12 cellular contexts compared by ENCODE assay signal in genomic region chr1:219317762-219318353, GRCh38.
A peak's percentile ranks its signal among the peaks of the same experiment; 100 is the strongest.
DNase-seq lines count a peak whose midpoint lies in the region; ATAC-seq and TF ChIP-seq lines count a peak whose summit lies in the region.
"Had no signal": no experiment of that assay in that cellular context is flagged by ENCODE, and none has a peak within 500 bp of the region (broad histone marks: within the 10 kb centered on the region; RNA-seq: fewer than 3 reads in every experiment).

No MANE protein-coding gene starts in this region.

- ATAC-seq in GM21390 (IDR thresholded peaks at IDR 0.05; ENCODE audit: unreplicated experiment), result peak; percentile 74
- no peak for ATAC-seq in activated T-cell treated with anti-CD3 and anti-CD28 coated beads, Interleukin-2, amount 50 U/mL, for 4 hours
- ATAC-seq in HG03280 (IDR thresholded peaks at IDR 0.05; ENCODE audit: unreplicated experiment), result no peak
- no peak for ATAC-seq in GM21367 (IDR thresholded peaks at IDR 0.05; ENCODE audit: unreplicated experiment)

- WGBS in GM23248 (ENCODE audit: low coverage in 1 of 2, low lambda C conversion rate in 2 of 2, missing lambda C conversion rate in 2 of 2), 2 experiments, result 87 to 91% methylated on average over 3 of the region's 3 CpGs

- H3K4me1 ChIP-seq in DOHH2 (ENCODE audit: control insufficient read depth, low read length) (no peaks in the 10 kb centered on the region), OCI-LY7 (ENCODE audit: insufficient read depth, low read length, poor library complexity, severe bottlenecking) (no peaks in the 10 kb centered on the region), GM23248 (ENCODE audit: insufficient read depth) (peaks cover 3% of the 10 kb centered on the region; the same call in 1 of the 2 replicates)
- H3K4me1 ChIP-seq: spleen had no signal

- no peak overlapping the region for H3K9ac ChIP-seq in GM23248

- H3F3A ChIP-seq in DOHH2 (ENCODE audit: control insufficient read depth, insufficient read depth) (no peaks in the 10 kb centered on the region), GM23248 (ENCODE audit: insufficient read depth) (no peaks in the 10 kb centered on the region)

- H4K20me1 ChIP-seq in DOHH2 (ENCODE audit: control insufficient read depth, insufficient read depth, low read depth, low read length) (no peaks in the 10 kb centered on the region), OCI-LY7 (ENCODE audit: insufficient read depth, low read length) (no peaks in the 10 kb centered on the region), GM23248 (ENCODE audit: insufficient read depth) (no peaks in the 10 kb centered on the region)

- H3K27me3 ChIP-seq in DOHH2 (ENCODE audit: control insufficient read depth, low read length) (no peaks in the 10 kb centered on the region), GM23248 (replicated peaks; ENCODE audit: insufficient read depth) (peaks cover 36% of the 10 kb centered on the region)
- H3K27me3 ChIP-seq: spleen had no signal

- peak; percentile 2 for DNase-seq in OCI-LY7 (ENCODE audit: low spot score)
- DNase-seq in iPS DF 19.7 (ENCODE audit: low read depth, low spot score), result peak; percentile 56
- DNase-seq in activated T-cell treated with anti-CD3 and anti-CD28 coated beads, Interleukin-2, amount 50 U/mL, for 4 hours, result no peak
- no peak for DNase-seq in GM23248
- DNase-seq: activated CD4-positive, alpha-beta T cell treated with anti-CD3 and anti-CD28 coated beads, Interleukin-2, amount 50 U/mL, for 48 hours; cortex of kidney; NCI-H2171; spleen had no signal

- in situ Hi-C loops in GM23248 (cut with MboI), result no loop called here

- intact Hi-C loops in OCI-LY7 (cut with micrococcal nuclease; ENCODE audit: unreplicated experiment), result no loop called here

- H3K9me2 ChIP-seq in DOHH2 (replicated peaks; ENCODE audit: control insufficient read depth, low read length), result no peaks in the 10 kb centered on the region
- H3K9me2 ChIP-seq in OCI-LY7 (ENCODE audit: insufficient read depth, low read length), result no peaks in the 10 kb centered on the region
- H3K9me2 ChIP-seq in GM23248 (ENCODE audit: insufficient read depth), result no peaks in the 10 kb centered on the region

- no peaks in the 10 kb centered on the region for H3K27me3 Mint-ChIP-seq in activated T-cell treated with anti-CD3 and anti-CD28 coated beads, Interleukin-2, amount 50 U/mL, for 4 hours (ENCODE audit: low read depth)

- peaks cover 11% of the 10 kb centered on the region for H3K9me3 Mint-ChIP-seq in activated T-cell treated with anti-CD3 and anti-CD28 coated beads, Interleukin-2, amount 50 U/mL, for 4 hours

- H3K36me3 ChIP-seq in DOHH2 (ENCODE audit: control insufficient read depth, low read length), result no peaks in the 10 kb centered on the region
- no peaks in the 10 kb centered on the region for H3K36me3 ChIP-seq in OCI-LY7 (ENCODE audit: insufficient read depth, low read length)
- peaks cover 6% of the 10 kb centered on the region; the same call in 1 of the 2 replicates for H3K36me3 ChIP-seq in GM23248 (ENCODE audit: low read depth)
- H3K36me3 ChIP-seq: spleen had no signal

- H2AFZ ChIP-seq in OCI-LY7 (ENCODE audit: low read length) (no peak overlapping the region), GM23248 (no peak overlapping the region)

- CTCF ChIA-PET in OCI-LY7 (lab: Charles Lee; ENCODE audit: unreplicated experiment), result no interaction called here

- no peak overlapping the region for H3K4me3 Mint-ChIP-seq in activated T-cell treated with anti-CD3 and anti-CD28 coated beads, Interleukin-2, amount 50 U/mL, for 4 hours

- H3K4me1 Mint-ChIP-seq in activated T-cell treated with anti-CD3 and anti-CD28 coated beads, Interleukin-2, amount 50 U/mL, for 4 hours (ENCODE audit: low read depth), result no peaks in the 10 kb centered on the region

- H3K4me2 ChIP-seq in DOHH2 (ENCODE audit: low read length), result no peak overlapping the region
- H3K4me2 ChIP-seq in OCI-LY7 (ENCODE audit: low read length), result no peak overlapping the region
- no peak overlapping the region for H3K4me2 ChIP-seq in GM23248 (ENCODE audit: unreplicated experiment)

- POLR2A ChIA-PET in OCI-LY7 (lab: Charles Lee), result interaction anchor here (0.6 kb wide), 1 partner anchor 19 kb away, joined by 3 read pairs; no protein-coding TSS in a partner anchor

- TF ChIP-seq CTCF in DOHH2 (IDR thresholded peaks at IDR 0.05; ENCODE audit: low read depth, low read length, poor library complexity, severe bottlenecking) (peak; percentile 47), OCI-LY7 (conservative IDR thresholded peaks at IDR 0.05; ENCODE audit: low read length) (peak; percentile 46)

- H3K36me3 Mint-ChIP-seq in activated T-cell treated with anti-CD3 and anti-CD28 coated beads, Interleukin-2, amount 50 U/mL, for 4 hours (ENCODE audit: insufficient read depth), result peaks cover 1% of the 10 kb centered on the region

- BruUV-seq in OCI-LY7 (replicated peaks; lab: Mats Ljungman, UMichigan), result no TSS peak

- H3K27ac ChIP-seq in DOHH2 (ENCODE audit: low read depth, low read length) (no peak overlapping the region), OCI-LY7 (ENCODE audit: low read depth, low read length, poor library complexity, severe bottlenecking) (no peak overlapping the region), GM23248 (no peak overlapping the region)
- H3K27ac ChIP-seq: spleen had no signal

- H3K79me2 ChIP-seq in DOHH2 (ENCODE audit: control insufficient read depth, low read length) (no peaks in the 10 kb centered on the region), OCI-LY7 (ENCODE audit: insufficient read depth, low read depth, low read length) (no peaks in the 10 kb centered on the region), GM23248 (ENCODE audit: insufficient read depth) (no peaks in the 10 kb centered on the region)

- H3K4me3 ChIP-seq in DOHH2 (ENCODE audit: low read length), result no peak overlapping the region
- H3K4me3 ChIP-seq in OCI-LY7 (ENCODE audit: low read depth, low read length, poor library complexity, severe bottlenecking), result no peak overlapping the region
- no peak overlapping the region for H3K4me3 ChIP-seq in GM23248
- H3K4me3 ChIP-seq: spleen had no signal

- H3K9me3 ChIP-seq in DOHH2 (ENCODE audit: control insufficient read depth, insufficient read depth, low read length) (0 out of 2 replicates have a peak, but pooled peaks cover 2% of the 10 kb centered on the region), OCI-LY7 (ENCODE audit: low read length) (0 out of 2 replicates have a peak, but pooled peaks cover 3% of the 10 kb centered on the region), GM23248 (ENCODE audit: low read depth) (no peaks in the 10 kb centered on the region)

Comparison
In these comparisons a context has a peak if more than half of its experiments do, and no peak if none do; other contexts are left out.
1. DNase-seq: peak in OCI-LY7 (single experiment) and iPS DF 19.7 (single experiment); none in activated T-cell treated with anti-CD3 and anti-CD28 coated beads, Interleukin-2, amount 50 U/mL, for 4 hours (single experiment) and GM23248 (single experiment).